In genomic region chr3:197748597-197749314, GRCh38 we compare ENCODE assay signal across 8 cellular contexts. TPM values are rescaled to one million over a fixed set of nuclear protein-coding genes. Genes with fewer than 3 reads are reported as not detected.
DNase-seq lines count a peak whose midpoint lies in the region; ATAC-seq and TF ChIP-seq lines count a peak whose summit lies in the region.

No MANE protein-coding gene starts in this region.

- H3K9me3 ChIP-seq in MG63 (no peaks in the 10 kb centered on the region), colonic mucosa (no peaks in the 10 kb centered on the region)

- intact Hi-C loops in colonic mucosa (cut with DNase I) (no loop called here), natural killer cell (cut with micrococcal nuclease) (loop anchor here (1.0 kb wide), 2 partner anchors 11 to 43 kb away; partner anchors contain the start of gene LRCH3)

- peak overlapping the region; percentile 90 for H3K4me3 ChIP-seq in MG63
- H3K4me3 ChIP-seq in colonic mucosa = peak overlapping the region; percentile 74

- peaks cover 13% of the 10 kb centered on the region for H3K4me1 ChIP-seq in colonic mucosa

- H3K27me3 ChIP-seq in MG63 (no peaks in the 10 kb centered on the region), colonic mucosa (no peaks in the 10 kb centered on the region)

- TF ChIP-seq CTCF in colonic mucosa (IDR thresholded peaks at IDR 0.05) (no peak), natural killer cell (IDR thresholded peaks at IDR 0.05) (no peak)

- H3K9ac ChIP-seq in colonic mucosa (ENCODE audit: low read depth in 2 of 2, low read length in 2 of 2) = peak overlapping the region; percentile 79 to 87

- no peaks in the 10 kb centered on the region for H3K9me3 Mint-ChIP-seq in natural killer cell

- peak overlapping the region; percentile 97 for H3K4me3 Mint-ChIP-seq in natural killer cell

- ATAC-seq in natural killer cell = no peak
- no peak for ATAC-seq in GM18517 (IDR thresholded peaks at IDR 0.05; ENCODE audit: unreplicated experiment)
- ATAC-seq in HG03097 (IDR thresholded peaks at IDR 0.05; ENCODE audit: low FRiP score, unreplicated experiment) = no peak

- H3K4me1 Mint-ChIP-seq in natural killer cell = peaks cover 32 to 40% of the 10 kb centered on the region in 2 donors

- H3K36me3 ChIP-seq in MG63 (no peaks in the 10 kb centered on the region; the same call in 1 of the 2 replicates), colonic mucosa (no peaks in the 10 kb centered on the region)

- H3K27ac Mint-ChIP-seq in natural killer cell = peak overlapping the region; percentile 87 to 90

- peak; percentile 21 for DNase-seq in CD1c-positive myeloid dendritic cell (ENCODE audit: extremely low spot score)
- DNase-seq in MG63 = no peak
- no peak for DNase-seq in colonic mucosa
- no peak for DNase-seq in natural killer cell
- no peak for DNase-seq in NCI-H82 (lab: John Stamatoyannopoulos, UW)
- DNase-seq in NCI-H128 (lab: John Stamatoyannopoulos, UW; ENCODE audit: unreplicated experiment) = no peak

- H3K27ac ChIP-seq in colonic mucosa = peak overlapping the region; percentile 95

- H3K27me3 Mint-ChIP-seq in natural killer cell (ENCODE audit: low read depth in 2 of 2) = no peaks in the 10 kb centered on the region

- H3K36me3 Mint-ChIP-seq in natural killer cell = no peaks in the 10 kb centered on the region

RNA-seq across cellular contexts. Expression of gene FYTTD1, which starts 0.9 kb away (rescaled TPM):
- total RNA-seq in MG63 (2014; rRNA removed; shearing (Covaris generic); ENCODE audit: low replicate concordance) = 75.2 and 77.8 TPM in 2 replicates
- total RNA-seq in colonic mucosa (10 to 100 TPM; 27.1 to 37.7 TPM), natural killer cell (10 to 100 TPM; 58.0 to 75.6 (median 72.2) TPM)

RNA-seq across cellular contexts. Expression of gene RUBCN, which starts 12.1 kb away (rescaled TPM):
- total RNA-seq in MG63 (2014; rRNA removed; shearing (Covaris generic); ENCODE audit: low replicate concordance) = 3.2 and 3.5 TPM in 2 replicates
- total RNA-seq in colonic mucosa = 10 to 100 TPM; 16.8 to 18.7 TPM
- total RNA-seq in natural killer cell = 10 to 100 TPM; 51.2 to 58.5 (median 57.6) TPM

RNA-seq across cellular contexts. Expression of gene LRCH3, which starts 42.3 kb away (rescaled TPM):
- total RNA-seq in MG63 (2014; rRNA removed; shearing (Covaris generic); ENCODE audit: low replicate concordance) = 20.3 and 32.8 TPM in 2 replicates
- total RNA-seq in colonic mucosa (10 to 100 TPM; 33.5 to 34.9 TPM), natural killer cell (10 to 100 TPM; 68.1 to 90.5 (median 90.3) TPM)
